In the genomic region with DNA sequence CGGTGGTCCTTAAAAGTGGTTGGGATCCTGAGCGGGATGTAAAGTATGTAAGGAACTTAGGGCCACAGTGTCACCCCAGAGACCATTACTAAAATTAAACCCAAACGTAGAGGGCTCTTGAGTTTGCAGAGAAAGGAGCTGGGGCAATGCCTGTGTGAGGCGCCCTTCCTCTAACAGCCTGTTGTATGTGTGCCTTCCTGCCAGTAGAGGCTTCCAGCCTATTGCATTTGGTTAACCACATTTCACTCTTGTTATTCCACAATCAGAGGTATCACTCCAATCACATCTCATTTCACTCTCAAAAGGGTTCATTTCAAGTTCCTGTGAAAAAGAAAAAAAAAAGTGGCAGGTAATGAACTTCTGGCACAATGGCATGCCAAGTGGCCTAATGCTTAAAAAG, we compare ENCODE assay signal across 12 cellular contexts. TPM values are rescaled to one million over a fixed set of nuclear protein-coding genes. Genes with fewer than 3 reads are reported as not detected.
DNase-seq lines count a peak whose midpoint lies in the region; ATAC-seq and TF ChIP-seq lines count a peak whose summit lies in the region.
"Had no signal": no experiment of that assay in that cellular context is flagged by ENCODE, and none has a peak within 500 bp of the region (broad histone marks: within the 10 kb centered on the region; RNA-seq: fewer than 3 reads in every experiment).

No MANE protein-coding gene starts in this region.

- H3K36me3 ChIP-seq in uterus = no peaks in the 10 kb centered on the region

- TF ChIP-seq CTCF in chondrocyte (IDR thresholded peaks at IDR 0.05) (peak; percentile 45), uterus (IDR thresholded peaks at IDR 0.05) (no peak)

- no peak overlapping the region for H3K27ac Mint-ChIP-seq in activated T-cell treated with anti-CD3 and anti-CD28 coated beads, Interleukin-2, amount 50 U/mL, for 72 hours
- no peak overlapping the region for H3K27ac Mint-ChIP-seq in chondrocyte (ENCODE audit: unreplicated experiment)
- no peak overlapping the region for H3K27ac Mint-ChIP-seq in stimulated activated effector memory CD8-positive, alpha-beta T cell treated with anti-CD3 and anti-CD28 coated beads, Interleukin-12 subunit alpha, Interleukin-12 subunit beta, amount 100 ng/mL, for 72 hours

- H3K27me3 Mint-ChIP-seq in activated T-cell treated with anti-CD3 and anti-CD28 coated beads, Interleukin-2, amount 50 U/mL, for 72 hours (ENCODE audit: low read depth) = no peaks in the 10 kb centered on the region
- no peaks in the 10 kb centered on the region for H3K27me3 Mint-ChIP-seq in chondrocyte (ENCODE audit: low read depth)

- no peak for TF ChIP-seq POLR2A in uterus (IDR thresholded peaks at IDR 0.05)

- no peaks in the 10 kb centered on the region for H3K9me3 Mint-ChIP-seq in activated T-cell treated with anti-CD3 and anti-CD28 coated beads, Interleukin-2, amount 50 U/mL, for 72 hours
- H3K9me3 Mint-ChIP-seq in chondrocyte (ENCODE audit: low read depth) = no peaks in the 10 kb centered on the region
- no peaks in the 10 kb centered on the region for H3K9me3 Mint-ChIP-seq in stimulated activated effector memory CD8-positive, alpha-beta T cell treated with anti-CD3 and anti-CD28 coated beads, Interleukin-12 subunit alpha, Interleukin-12 subunit beta, amount 100 ng/mL, for 72 hours

- no peak overlapping the region for H3K27ac ChIP-seq in uterus
- H3K27ac ChIP-seq: BLaER1 treated with 17β-estradiol and CSF1 and Interleukin-3, amounts not matched to agents 10 nM and 100 nM had no signal

- H3K36me3 Mint-ChIP-seq in activated T-cell treated with anti-CD3 and anti-CD28 coated beads, Interleukin-2, amount 50 U/mL, for 72 hours (ENCODE audit: insufficient read depth in 2 of 2) = peaks cover 0 to 8% of the 10 kb centered on the region in 2 donors
- H3K36me3 Mint-ChIP-seq in chondrocyte (ENCODE audit: low read depth) = peaks cover 9% of the 10 kb centered on the region
- H3K36me3 Mint-ChIP-seq in stimulated activated effector memory CD8-positive, alpha-beta T cell treated with anti-CD3 and anti-CD28 coated beads, Interleukin-12 subunit alpha, Interleukin-12 subunit beta, amount 100 ng/mL, for 72 hours = no peaks in the 10 kb centered on the region

- peaks cover 24% of the 10 kb centered on the region for H3K4me1 Mint-ChIP-seq in activated T-cell treated with anti-CD3 and anti-CD28 coated beads, Interleukin-2, amount 50 U/mL, for 72 hours (ENCODE audit: low read depth)
- peaks cover 33% of the 10 kb centered on the region for H3K4me1 Mint-ChIP-seq in chondrocyte (ENCODE audit: low read depth)
- peaks cover 12% of the 10 kb centered on the region for H3K4me1 Mint-ChIP-seq in stimulated activated effector memory CD8-positive, alpha-beta T cell treated with anti-CD3 and anti-CD28 coated beads, Interleukin-12 subunit alpha, Interleukin-12 subunit beta, amount 100 ng/mL, for 72 hours

- H3K9me3 ChIP-seq in uterus = no peaks in the 10 kb centered on the region

- no peaks in the 10 kb centered on the region for H3K4me1 ChIP-seq in uterus

- peak overlapping the region in 1 of 2 donors; percentile 47 for H3K4me3 Mint-ChIP-seq in activated T-cell treated with anti-CD3 and anti-CD28 coated beads, Interleukin-2, amount 50 U/mL, for 72 hours
- no peak overlapping the region for H3K4me3 Mint-ChIP-seq in chondrocyte (ENCODE audit: unreplicated experiment)
- H3K4me3 Mint-ChIP-seq in stimulated activated effector memory CD8-positive, alpha-beta T cell treated with anti-CD3 and anti-CD28 coated beads, Interleukin-12 subunit alpha, Interleukin-12 subunit beta, amount 100 ng/mL, for 72 hours = no peak overlapping the region

- peak; percentile 62 to 78 for ATAC-seq in activated T-cell treated with anti-CD3 and anti-CD28 coated beads, Interleukin-2, amount 50 U/mL, for 72 hours (replicated peaks in 1 of 2)
- ATAC-seq in HG02870 (IDR thresholded peaks at IDR 0.05; ENCODE audit: unreplicated experiment) = peak; percentile 55
- peak; percentile 74 for ATAC-seq in stimulated activated effector memory CD8-positive, alpha-beta T cell treated with anti-CD3 and anti-CD28 coated beads, Interleukin-12 subunit alpha, Interleukin-12 subunit beta, amount 100 ng/mL, for 72 hours

- peak in 1 of 2 donors; percentile 4 for DNase-seq in activated T-cell treated with anti-CD3 and anti-CD28 coated beads, Interleukin-2, amount 50 U/mL, for 72 hours
- DNase-seq in activated T-cell treated with anti-CD3 and anti-CD28 coated beads, Interleukin-2, amount 50 U/mL, for 48 hours = no peak
- no peak for DNase-seq in chondrocyte (ENCODE audit: low spot score)
- DNase-seq in stimulated activated effector memory CD8-positive, alpha-beta T cell treated with anti-CD3 and anti-CD28 coated beads, Interleukin-12 subunit alpha, Interleukin-12 subunit beta, amount 100 ng/mL, for 72 hours (ENCODE audit: low spot score in 2 of 2) = no peak
- DNase-seq in NCI-H1436 treated with DMSO at 0.1 percent for 48 hours (lab: John Stamatoyannopoulos, UW) = no peak
- DNase-seq in NCI-H1694 (lab: John Stamatoyannopoulos, UW) = no peak
- DNase-seq in uterus = no peak
- DNase-seq: NCI-H1105 treated with DMSO at 0.1 percent for 48 hours, occipital lobe, SHP77 had no signal

- H3K4me3 ChIP-seq in uterus = no peak overlapping the region
- H3K4me3 ChIP-seq: BLaER1 treated with 17β-estradiol and CSF1 and Interleukin-3, amounts not matched to agents 10 nM and 100 nM had no signal

- intact Hi-C loops in uterus (cut with DNase I; ENCODE audit: low total_unique reads) = no loop called here

- no peaks in the 10 kb centered on the region for H3K27me3 ChIP-seq in uterus
- H3K27me3 ChIP-seq: BLaER1 treated with 17β-estradiol and CSF1 and Interleukin-3, amounts not matched to agents 10 nM and 100 nM had no signal

RNA-seq across cellular contexts. Expression of gene DIAPH3, which starts 29.4 kb away (rescaled TPM):
- total RNA-seq in activated T-cell treated with anti-CD3 and anti-CD28 coated beads, Interleukin-2, amount 50 U/mL, for 72 hours = 10 to 100 TPM; 28.5 to 30.8 TPM
- 20.7 to 24.1 TPM (median 23.7 TPM) in 3 replicates for total RNA-seq in chondrocyte
- 10 to 100 TPM in 1 of 4 donors, not detected in 3; 11.4 TPM for total RNA-seq in uterus
